Comparison of ENCODE assay signal across 1 cellular context in the genomic region with DNA sequence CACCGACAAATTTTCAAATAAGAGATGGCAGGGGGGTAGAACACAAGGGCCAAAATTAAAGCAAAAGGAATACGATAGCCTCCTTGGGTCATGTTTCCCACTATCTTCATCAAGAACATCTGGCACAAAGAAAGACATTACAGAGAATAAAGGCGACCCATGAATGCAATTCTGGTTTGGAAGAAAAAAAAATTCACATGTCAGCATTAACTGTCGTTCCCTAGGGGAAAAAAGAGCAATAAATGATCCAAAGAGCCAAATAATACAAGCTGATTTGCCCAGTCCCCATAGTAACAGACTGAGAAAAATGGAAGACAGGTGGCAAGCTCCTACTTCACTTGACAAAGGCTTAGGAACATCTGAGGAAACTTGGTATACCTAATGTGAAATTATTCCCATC.
TF ChIP-seq lines count a peak whose summit lies in the region.

No MANE protein-coding gene starts in this region.

TF ChIP-seq in HepG2, 621 proteins besides CTCF, POLR2A, EP300 and RAD21:
- TF ChIP-seq MAFK (conservative IDR thresholded peaks at IDR 0.05 in 1 of 2, IDR thresholded peaks at IDR 0.05 in 1 of 2; ENCODE audit: low read length in 2 of 2) (peak; percentile 68 to 89), ZNF44 (CRISPR knock-in tag; IDR thresholded peaks at IDR 0.05) (no peak), ELF3 (CRISPR knock-in tag; IDR thresholded peaks at IDR 0.05) (no peak), MAFF (IDR thresholded peaks at IDR 0.05; ENCODE audit: low read depth, low read length) (peak; percentile 79)
- TF ChIP-seq, protein P1, sequence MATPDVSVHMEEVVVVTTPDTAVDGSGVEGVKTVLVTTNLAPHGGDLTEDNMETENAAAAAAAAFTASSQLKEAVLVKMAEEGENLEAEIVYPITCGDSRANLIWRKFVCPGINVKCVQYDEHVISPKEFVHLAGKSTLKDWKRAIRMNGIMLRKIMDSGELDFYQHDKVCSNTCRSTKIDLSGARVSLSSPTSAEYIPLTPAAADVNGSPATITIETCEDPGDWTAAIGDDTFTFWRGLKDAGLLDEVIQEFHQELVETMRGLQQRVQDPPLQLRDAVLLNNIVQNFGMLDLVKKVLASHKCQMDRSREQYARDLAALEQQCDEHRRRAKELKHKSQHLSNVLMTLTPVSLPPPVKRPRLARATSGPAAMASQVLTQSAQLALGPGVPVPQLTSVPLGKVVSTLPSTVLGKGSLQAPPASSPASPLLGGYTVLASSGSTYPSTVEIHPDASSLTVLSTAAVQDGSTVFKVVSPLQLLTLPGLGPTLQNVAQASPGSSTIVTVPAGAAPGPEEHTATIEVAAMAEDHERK (CRISPR knock-in tag; IDR thresholded peaks at IDR 0.05; ENCODE audit: low read depth) = no peak
